In the genomic region with DNA sequence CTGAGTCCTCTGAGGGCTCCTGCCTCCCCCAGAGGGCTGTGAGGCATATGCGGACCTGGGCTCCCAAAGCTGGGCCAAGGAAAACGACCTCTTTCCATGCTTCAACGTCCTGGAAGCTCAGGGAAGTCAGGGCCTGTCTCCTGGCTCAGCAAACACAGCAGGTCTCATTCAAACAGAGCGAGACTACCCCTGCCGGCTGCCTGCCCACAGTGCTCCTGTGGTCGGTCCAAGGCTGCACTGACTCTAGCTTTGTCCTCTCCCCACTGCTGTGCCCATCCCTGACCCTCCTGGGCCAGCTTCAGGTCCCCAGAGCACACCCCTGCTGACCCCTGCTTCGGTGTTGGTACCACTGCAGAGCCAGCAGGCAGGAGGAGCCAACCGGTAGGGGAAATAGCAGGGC, we compare ENCODE assay signal across 21 cellular contexts.
"Had no signal": no experiment of that assay in that cellular context is flagged by ENCODE, and none has a peak within 500 bp of the region (broad histone marks: within the 10 kb centered on the region; RNA-seq: fewer than 3 reads in every experiment).

No MANE protein-coding gene starts in this region.

- H3K27ac Mint-ChIP-seq: naive B cell; nephron; stimulated activated memory B cell treated with anti-CD40 and anti-IgM and Interleukin-4, amounts not matched to agents 10 μg/mL and 1 μg/mL and 100 μg/mL, for 72 hours; stimulated activated naive CD8-positive, alpha-beta T cell treated with anti-CD3 and anti-CD28 coated beads, Interleukin-15, Interleukin-2, amounts not matched to agents 100 ng/mL and 50 ng/mL, for 24 hours had no signal

- H3K9me3 Mint-ChIP-seq: effector memory CD8-positive, alpha-beta T cell; nephron; stimulated activated naive CD8-positive, alpha-beta T cell treated with anti-CD3 and anti-CD28 coated beads, Interleukin-15, Interleukin-2, amounts not matched to agents 100 ng/mL and 50 ng/mL, for 24 hours had no signal

- H3K4me3 ChIP-seq: hepatocyte, spleen, tibial artery, upper lobe of right lung had no signal

- H3K4me3 Mint-ChIP-seq: naive B cell; nephron; stimulated activated memory B cell treated with anti-CD40 and anti-IgM and Interleukin-4, amounts not matched to agents 10 μg/mL and 1 μg/mL and 100 μg/mL, for 72 hours; stimulated activated naive CD8-positive, alpha-beta T cell treated with anti-CD3 and anti-CD28 coated beads, Interleukin-15, Interleukin-2, amounts not matched to agents 100 ng/mL and 50 ng/mL, for 24 hours had no signal

- DNase-seq: effector memory CD8-positive, alpha-beta T cell; erythroblast; foreskin melanocyte; head of caudate nucleus; kidney glomerular epithelial cell; mesendoderm; naive B cell; posterior cingulate gyrus; spleen; stimulated activated CD4-positive, alpha-beta T cell treated with anti-CD3 and anti-CD28 coated beads, Interleukin-15, amount 100 ng/mL, for 24 hours; stimulated activated CD4-positive, alpha-beta T cell treated with anti-CD3 and anti-CD28 coated beads, Interleukin-1b, Interleukin-23, amount 100 ng/mL, for 48 hours; stimulated activated CD4-positive, alpha-beta T cell treated with anti-CD3 and anti-CD28 coated beads, Interleukin-4, amount 100 ng/mL, for 24 hours; tibial artery; upper lobe of right lung had no signal

- H3K36me3 ChIP-seq: neutrophil, spleen, tibial artery, upper lobe of right lung had no signal

- H3K36me3 Mint-ChIP-seq: stimulated activated memory B cell treated with anti-CD40 and anti-IgM and Interleukin-4, amounts not matched to agents 10 μg/mL and 1 μg/mL and 100 μg/mL, for 72 hours had no signal

- FAIRE-seq: endothelial cell of umbilical vein had no signal

- H3K27ac ChIP-seq: hepatocyte, neutrophil, spleen, tibial artery, upper lobe of right lung had no signal

- H3K4me1 Mint-ChIP-seq: naive B cell; stimulated activated memory B cell treated with anti-CD40 and anti-IgM and Interleukin-4, amounts not matched to agents 10 μg/mL and 1 μg/mL and 100 μg/mL, for 72 hours had no signal

- H3K9me3 ChIP-seq: neutrophil, tibial artery, upper lobe of right lung had no signal

- H3K27me3 ChIP-seq: hepatocyte, upper lobe of right lung had no signal

- H3K4me1 ChIP-seq: tibial artery, upper lobe of right lung had no signal

- ATAC-seq: effector memory CD8-positive, alpha-beta T cell; sciatic nerve; stimulated activated memory B cell treated with anti-CD40 and anti-IgM and Interleukin-4, amounts not matched to agents 10 μg/mL and 1 μg/mL and 100 μg/mL, for 72 hours; upper lobe of right lung had no signal
